1 cellular context compared by ENCODE assay signal in genomic region chr17:35788504-35788998, GRCh38.
TF ChIP-seq lines count a peak whose summit lies in the region.

No MANE protein-coding gene starts in this region.

TF ChIP-seq in K562, 482 proteins besides CTCF, POLR2A, EP300 and RAD21:
- TF ChIP-seq ATF3 (IDR thresholded peaks at IDR 0.05) (peak; percentile 77), ATF3 (CRISPR knock-in tag; conservative IDR thresholded peaks at IDR 0.05) (no peak), NRF1 (conservative IDR thresholded peaks at IDR 0.05 in 1 of 2, IDR thresholded peaks at IDR 0.05 in 1 of 2) (0 out of 4 replicates have a peak, but pooled peaks of 1 of the 2 experiments have one; percentile 18), NR0B1 (IDR thresholded peaks at IDR 0.05; ENCODE audit: partially characterized antibody) (no peak), JUND (IDR thresholded peaks at IDR 0.05; ENCODE audit: borderline replicate concordance, low read depth, low read length) (peak; percentile 35; the same call in 1 of the 2 replicates), JUND (tag; IDR thresholded peaks at IDR 0.05; ENCODE audit: borderline replicate concordance, low read depth, low read length) (peak; percentile 42; the same call in 1 of the 3 replicates), ZNF12 (CRISPR knock-in tag; IDR thresholded peaks at IDR 0.05) (no peak), FOSL1 (tag; conservative IDR thresholded peaks at IDR 0.05) (peak; percentile 34; the same call in 1 of the 2 replicates), ATF7 (IDR thresholded peaks at IDR 0.05) (peak; percentile 69; the same call in 1 of the 2 replicates)
